ENCODE assay signal across 1 cellular context in genomic region chr16:3070608-3071111, GRCh38.
TF ChIP-seq lines count a peak whose summit lies in the region.

No MANE protein-coding gene starts in this region.

TF ChIP-seq in HepG2, 621 proteins besides CTCF, POLR2A, EP300 and RAD21:
- TF ChIP-seq BORCS8-MEF2B (CRISPR knock-in tag; IDR thresholded peaks at IDR 0.05) (no peak), POLR2G (IDR thresholded peaks at IDR 0.05; ENCODE audit: low read depth, low read length) (peak; percentile 47), ZNF709 (CRISPR knock-in tag; IDR thresholded peaks at IDR 0.05) (no peak), ZNF547 (CRISPR knock-in tag; IDR thresholded peaks at IDR 0.05) (no peak), ZNF460 (CRISPR knock-in tag; IDR thresholded peaks at IDR 0.05; ENCODE audit: borderline replicate concordance) (no peak), BCL3 (CRISPR knock-in tag; IDR thresholded peaks at IDR 0.05) (no peak), ZNF512 (CRISPR knock-in tag; IDR thresholded peaks at IDR 0.05) (no peak), TCF7L2 (IDR thresholded peaks at IDR 0.05; ENCODE audit: low read depth, low read length) (no peak), SP5 (CRISPR knock-in tag; IDR thresholded peaks at IDR 0.05; ENCODE audit: borderline replicate concordance, low read depth) (no peak), KMT2B (CRISPR knock-in tag; IDR thresholded peaks at IDR 0.05) (no peak), POLR2AphosphoS5 (IDR thresholded peaks at IDR 0.05; ENCODE audit: low read depth, low read length) (peak; percentile 31; the same call in 1 of the 2 replicates), EHMT2 (IDR thresholded peaks at IDR 0.05; ENCODE audit: borderline replicate concordance, low read depth, low read length) (no peak)
